ENCODE assay signal across 11 cellular contexts in the genomic region with DNA sequence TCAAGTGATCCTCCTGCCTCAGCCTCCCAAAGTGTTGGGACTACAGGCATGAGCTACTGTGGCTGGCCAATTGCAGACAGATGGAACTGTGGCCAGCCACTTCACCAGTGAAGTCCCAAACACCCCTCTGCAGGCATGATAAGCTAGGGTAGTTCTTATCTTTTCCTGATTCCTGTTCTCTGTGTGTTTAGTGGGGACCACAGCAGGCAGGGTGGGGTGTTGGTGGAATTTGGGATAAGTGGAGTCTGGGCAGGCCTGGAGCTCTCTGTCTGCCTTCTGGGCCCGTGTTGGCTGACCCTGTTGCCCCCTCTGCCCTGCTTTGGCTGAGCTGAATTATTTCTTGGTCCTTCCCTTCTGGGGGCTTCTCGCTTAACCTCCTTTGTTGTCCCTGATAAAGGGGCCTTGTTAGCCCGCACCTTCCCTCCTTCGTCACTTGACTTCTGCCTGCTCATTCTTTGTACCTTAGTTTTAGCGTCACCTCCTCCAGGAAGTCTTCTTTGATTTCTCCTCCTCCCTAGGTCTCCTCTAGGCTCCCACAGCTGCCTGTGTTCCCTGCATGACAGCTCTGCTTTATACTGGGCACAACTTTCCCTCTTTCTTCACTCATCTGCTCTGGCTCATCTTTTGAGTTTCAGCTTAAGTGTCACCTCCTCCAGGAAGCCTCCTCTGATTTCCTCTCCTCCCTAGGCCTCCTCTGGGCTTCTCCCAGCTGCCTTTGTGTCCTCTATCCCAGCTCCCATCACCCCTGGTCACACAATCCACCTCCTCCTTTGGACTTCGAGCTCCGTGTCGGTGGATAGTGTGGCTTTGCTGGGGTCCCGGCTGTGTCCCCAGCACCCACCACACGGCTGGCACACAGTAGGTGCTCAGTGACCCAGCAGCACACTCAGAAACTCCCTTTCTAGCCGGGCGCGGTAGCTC. TPM values are rescaled to one million over a fixed set of nuclear protein-coding genes. Genes with fewer than 3 reads are reported as not detected.
DNase-seq lines count a peak whose midpoint lies in the region; ATAC-seq and TF ChIP-seq lines count a peak whose summit lies in the region.
"Had no signal": no experiment of that assay in that cellular context is flagged by ENCODE, and none has a peak within 500 bp of the region (broad histone marks: within the 10 kb centered on the region; RNA-seq: fewer than 3 reads in every experiment).

No MANE protein-coding gene starts in this region.

- peaks cover 2 to 29% of the 10 kb centered on the region in 2 experiments; a peak in 2 of 4 replicates for H3K79me1 ChIP-seq in IMR-90 (ENCODE audit: low read depth in 1 of 2, low read length in 2 of 2)

- no peak overlapping the region for H3K4ac ChIP-seq in IMR-90 (ENCODE audit: low read depth, low read length)

- H2BK120ac ChIP-seq in IMR-90 (ENCODE audit: low read depth, low read length), result no peak overlapping the region

- no peak overlapping the region for H2BK5ac ChIP-seq in IMR-90 (ENCODE audit: low read depth, low read length, poor library complexity, severe bottlenecking)

- peak overlapping the region; percentile 86 for H3K27ac Mint-ChIP-seq in CD4-positive, alpha-beta T cell
- H3K27ac Mint-ChIP-seq in activated T-helper 2 cell treated with anti-CD3 and anti-CD28 coated beads, Interferon-gamma antibody, Interleukin-2, Interleukin-4, amounts not matched to agents 10 μg/mL and 5 μg/mL and 100 μg/mL, durations not matched to agents 14 hours and 24 hours and 36 hours, result peak overlapping the region; percentile 67
- H3K27ac Mint-ChIP-seq in natural killer cell, result peak overlapping the region; percentile 68 to 93

- no peak for ATAC-seq in CD4-positive, alpha-beta T cell (ENCODE audit: poor library complexity)
- no peak for ATAC-seq in IMR-90 (ENCODE audit: low read depth)
- ATAC-seq in natural killer cell, result no peak
- ATAC-seq in activated CD4-positive, CD25-positive, alpha-beta regulatory T cell treated with anti-CD3 and anti-CD28 coated beads, Interleukin-2, amount 50 U/mL, for 24 hours, result no peak
- ATAC-seq: gastrocnemius medialis had no signal

- in situ Hi-C loops in IMR-90 (cut with MboI; ENCODE audit: low sequenced_read_pairs), result no loop called here

- H2AK5ac ChIP-seq in IMR-90 (ENCODE audit: low read depth, low read length), result no peak overlapping the region

- no peak for DNase-seq in CD4-positive, alpha-beta T cell
- DNase-seq in IMR-90, result no peak
- no peak for DNase-seq in activated T-helper 2 cell treated with anti-CD3 and anti-CD28 coated beads, Interferon-gamma antibody, Interleukin-2, Interleukin-4, amounts not matched to agents 10 μg/mL and 5 μg/mL and 100 μg/mL, durations not matched to agents 14 hours and 24 hours and 36 hours (ENCODE audit: low spot score)
- no peak for DNase-seq in natural killer cell
- DNase-seq in stimulated activated CD4-positive, alpha-beta T cell treated with anti-CD3 and anti-CD28 coated beads, Interleukin-4, amount 100 ng/mL, for 4 hours, result no peak
- DNase-seq in ascending aorta (ENCODE audit: low spot score in 2 of 2), result no peak
- DNase-seq in NCI-H2029 (lab: John Stamatoyannopoulos, UW), result no peak
- DNase-seq: gastrocnemius medialis; stimulated activated CD4-positive, alpha-beta T cell treated with anti-CD3 and anti-CD28 coated beads, Interleukin-4, amount 100 ng/mL, for 24 hours had no signal

- H3K4me3 ChIP-seq in IMR-90 (ENCODE audit: insufficient read depth, low read depth, low read length) (no peak overlapping the region), ascending aorta (no peak overlapping the region)

- TF ChIP-seq POLR2A in IMR-90 (IDR thresholded peaks at IDR 0.05; ENCODE audit: low read depth, low read length), result no peak

- H3K23ac ChIP-seq in IMR-90 (ENCODE audit: low read depth, low read length), result no peak overlapping the region

- H3K14ac ChIP-seq in IMR-90 (replicated peaks; ENCODE audit: low read depth, low read length), result no peak overlapping the region

- H3K9me3 Mint-ChIP-seq in CD4-positive, alpha-beta T cell, result no peaks in the 10 kb centered on the region
- no peaks in the 10 kb centered on the region for H3K9me3 Mint-ChIP-seq in activated T-helper 2 cell treated with anti-CD3 and anti-CD28 coated beads, Interferon-gamma antibody, Interleukin-2, Interleukin-4, amounts not matched to agents 10 μg/mL and 5 μg/mL and 100 μg/mL, durations not matched to agents 14 hours and 24 hours and 36 hours
- H3K9me3 Mint-ChIP-seq in natural killer cell, result no peaks in the 10 kb centered on the region

- POLR2A ChIA-PET in CD4-positive, alpha-beta T cell (lab: Charles Lee), result interaction anchor here (0.8 to 4.1 kb wide), 6 partner anchors 10 to 283 kb away, joined by 3 to 19 read pairs (median 6); partner anchors contain the start of gene ZNF57
- POLR2A ChIA-PET in IMR-90 (lab: Charles Lee; ENCODE audit: unreplicated experiment), result no interaction called here

- no peaks in the 10 kb centered on the region for H3K9me3 ChIP-seq in CD4-positive, alpha-beta T cell (ENCODE audit: control insufficient read depth, low read length)
- H3K9me3 ChIP-seq in IMR-90 (ENCODE audit: control insufficient read depth, insufficient read depth, low read length), result no peaks in the 10 kb centered on the region
- H3K9me3 ChIP-seq in ascending aorta, result no peaks in the 10 kb centered on the region
- H3K9me3 ChIP-seq: gastrocnemius medialis, thoracic aorta had no signal

- no peak overlapping the region for H3K4me2 ChIP-seq in IMR-90 (ENCODE audit: low read depth, low read length)

- peaks cover 2% of the 10 kb centered on the region; the same call in 1 of the 2 replicates for H3K36me3 ChIP-seq in IMR-90 (ENCODE audit: control insufficient read depth, insufficient read depth, low read length)
- H3K36me3 ChIP-seq in ascending aorta, result no peaks in the 10 kb centered on the region
- H3K36me3 ChIP-seq: gastrocnemius medialis, thoracic aorta had no signal

- peak overlapping the region; percentile 54 for H3K27ac ChIP-seq in CD4-positive, alpha-beta T cell (ENCODE audit: low read depth, low read length)
- H3K27ac ChIP-seq in IMR-90 (ENCODE audit: insufficient read depth, low read length) (no peak overlapping the region), ascending aorta (no peak overlapping the region)

- H4K8ac ChIP-seq in IMR-90 (ENCODE audit: low read depth in 2 of 2, low read length in 2 of 2), result peak overlapping the region; percentile 91 to 97; a peak in 3 of 4 replicates

- no peak overlapping the region for H3K18ac ChIP-seq in IMR-90 (ENCODE audit: low read depth, low read length)

- peak overlapping the region; percentile 18 for H2AFZ ChIP-seq in IMR-90 (replicated peaks; ENCODE audit: low read length, poor library complexity)

- CTCF ChIA-PET in CD4-positive, alpha-beta T cell (lab: Charles Lee), result interaction anchor here (1.3 to 1.7 kb wide), 3 partner anchors 20 to 55 kb away, joined by 3 to 5 read pairs (median 3); no protein-coding TSS in a partner anchor
- CTCF ChIA-PET in IMR-90 (lab: Yijun Ruan, JAX), result no interaction called here

- H3K27me3 Mint-ChIP-seq in CD4-positive, alpha-beta T cell, result no peaks in the 10 kb centered on the region
- H3K27me3 Mint-ChIP-seq in activated T-helper 2 cell treated with anti-CD3 and anti-CD28 coated beads, Interferon-gamma antibody, Interleukin-2, Interleukin-4, amounts not matched to agents 10 μg/mL and 5 μg/mL and 100 μg/mL, durations not matched to agents 14 hours and 24 hours and 36 hours (ENCODE audit: low read depth), result no peaks in the 10 kb centered on the region
- no peaks in the 10 kb centered on the region for H3K27me3 Mint-ChIP-seq in natural killer cell (ENCODE audit: low read depth in 2 of 2)

- H3K4me1 ChIP-seq in IMR-90 (ENCODE audit: control insufficient read depth, insufficient read depth, low read length) (peaks cover 9% of the 10 kb centered on the region), ascending aorta (peaks cover 13 to 16% of the 10 kb centered on the region in 2 donors)

- no peak overlapping the region for H4K91ac ChIP-seq in IMR-90 (ENCODE audit: insufficient read depth, low read depth, low read length)

- no peaks in the 10 kb centered on the region for H3K27me3 ChIP-seq in CD4-positive, alpha-beta T cell (ENCODE audit: control insufficient read depth, insufficient read depth, low read length)
- no peaks in the 10 kb centered on the region for H3K27me3 ChIP-seq in IMR-90 (ENCODE audit: control insufficient read depth, insufficient read depth, low read length)
- no peaks in the 10 kb centered on the region for H3K27me3 ChIP-seq in ascending aorta
- H3K27me3 ChIP-seq: gastrocnemius medialis had no signal

- TF ChIP-seq RAD21 in IMR-90 (IDR thresholded peaks at IDR 0.05; ENCODE audit: low read length), result no peak

- H3K56ac ChIP-seq in IMR-90 (ENCODE audit: extremely low read depth, insufficient read depth, low read length), result no peak overlapping the region

- dilution Hi-C loops in IMR-90 (cut with HindIII; ENCODE audit: low sequenced_read_pairs, unreplicated experiment), result no loop called here

- TF ChIP-seq CTCF in CD4-positive, alpha-beta T cell (IDR thresholded peaks at IDR 0.05), result no peak
- no peak for TF ChIP-seq CTCF in IMR-90 (conservative IDR thresholded peaks at IDR 0.05; ENCODE audit: low read depth, low read length)
- no peak for TF ChIP-seq CTCF in natural killer cell (IDR thresholded peaks at IDR 0.05)
- TF ChIP-seq CTCF in ascending aorta (IDR thresholded peaks at IDR 0.05), result no peak

- no peak overlapping the region for H3K9ac ChIP-seq in IMR-90 (ENCODE audit: low read depth, low read length)

- H2BK15ac ChIP-seq in IMR-90 (ENCODE audit: low read depth, low read length), result no peak overlapping the region

- intact Hi-C loops in CD4-positive, alpha-beta T cell (cut with DNase I, micrococcal nuclease), result loop anchor here in 1 of 2 experiments (5.0 to 10.0 kb wide), 2 partner anchors 127 to 251 kb away; no protein-coding TSS in a partner anchor
- intact Hi-C loops in IMR-90 (cut with micrococcal nuclease), result no loop called here
- intact Hi-C loops in activated T-helper 2 cell treated with anti-CD3 and anti-CD28 coated beads, Interferon-gamma antibody, Interleukin-2, Interleukin-4, amounts not matched to agents 10 μg/mL and 5 μg/mL and 100 μg/mL, durations not matched to agents 14 hours and 24 hours and 36 hours (cut with micrococcal nuclease), result no loop called here
- intact Hi-C loops in natural killer cell (cut with micrococcal nuclease), result loop anchor here (10.0 kb wide), 2 partner anchors 229 to 251 kb away; no protein-coding TSS in a partner anchor
- intact Hi-C loops in ascending aorta (cut with DNase I), result no loop called here

- no peak overlapping the region for H2BK20ac ChIP-seq in IMR-90 (ENCODE audit: low read depth, low read length)

- H3K36me3 Mint-ChIP-seq in CD4-positive, alpha-beta T cell (ENCODE audit: low read depth), result peaks cover 60% of the 10 kb centered on the region
- peaks cover 58% of the 10 kb centered on the region for H3K36me3 Mint-ChIP-seq in activated T-helper 2 cell treated with anti-CD3 and anti-CD28 coated beads, Interferon-gamma antibody, Interleukin-2, Interleukin-4, amounts not matched to agents 10 μg/mL and 5 μg/mL and 100 μg/mL, durations not matched to agents 14 hours and 24 hours and 36 hours (ENCODE audit: low read depth)
- no peaks in the 10 kb centered on the region for H3K36me3 Mint-ChIP-seq in natural killer cell

- peaks cover 20% of the 10 kb centered on the region for H4K20me1 ChIP-seq in IMR-90 (ENCODE audit: insufficient read depth, low read length)

- 90% methylated on average over 8 of the region's 13 CpGs; no CpG with 5 or more reads in 1 of the 2 experiments for WGBS in IMR-90 (ENCODE audit: extremely low coverage in 2 of 2, insufficient read length in 1 of 2), 2 experiments

- H3K4me1 Mint-ChIP-seq in CD4-positive, alpha-beta T cell (ENCODE audit: low read depth), result peaks cover 61% of the 10 kb centered on the region
- H3K4me1 Mint-ChIP-seq in activated T-helper 2 cell treated with anti-CD3 and anti-CD28 coated beads, Interferon-gamma antibody, Interleukin-2, Interleukin-4, amounts not matched to agents 10 μg/mL and 5 μg/mL and 100 μg/mL, durations not matched to agents 14 hours and 24 hours and 36 hours (ENCODE audit: low read depth), result peaks cover 35% of the 10 kb centered on the region
- H3K4me1 Mint-ChIP-seq in natural killer cell, result peaks cover 48 to 75% of the 10 kb centered on the region in 2 donors

- H3K9me1 ChIP-seq in IMR-90 (ENCODE audit: insufficient read depth, low read length), result peaks cover 3% of the 10 kb centered on the region; the same call in 1 of the 2 replicates

- no TSS peak for BruUV-seq in IMR-90 (replicated peaks; lab: Mats Ljungman, UMichigan)

- H4K5ac ChIP-seq in IMR-90 (ENCODE audit: low read depth, low read length), result peak overlapping the region; percentile 86; the same call in 1 of the 2 replicates

- peak overlapping the region; percentile 93 for H3K4me3 Mint-ChIP-seq in CD4-positive, alpha-beta T cell
- peak overlapping the region; percentile 87 for H3K4me3 Mint-ChIP-seq in activated T-helper 2 cell treated with anti-CD3 and anti-CD28 coated beads, Interferon-gamma antibody, Interleukin-2, Interleukin-4, amounts not matched to agents 10 μg/mL and 5 μg/mL and 100 μg/mL, durations not matched to agents 14 hours and 24 hours and 36 hours (ENCODE audit: low read depth)
- H3K4me3 Mint-ChIP-seq in natural killer cell, result peak overlapping the region; percentile 65

- H2AK9ac ChIP-seq in IMR-90 (replicated peaks; ENCODE audit: low read depth, low read length, poor library complexity), result no peak overlapping the region

RNA-seq across cellular contexts. Expression of gene NCLN, which starts 1.7 kb away (rescaled TPM):
- 10 to 100 TPM; 49.6 to 51.9 TPM for total RNA-seq in CD4-positive, alpha-beta T cell
- 32.8 and 35.6 TPM in 2 replicates for total RNA-seq in IMR-90 (2012; rRNA removed)
- 90.8 and 95.4 TPM in 2 replicates for polyA plus RNA-seq in IMR-90 (2012; rRNA removed)
- 81.8 and 106 TPM in 2 replicates for polyA plus RNA-seq in IMR-90 (2012; cell fraction: cytosol; rRNA removed)
- 68.5 and 190 TPM in 2 replicates for polyA plus RNA-seq in IMR-90 (2012; cell fraction: nucleus; rRNA removed; ENCODE audit: low replicate concordance)
- total RNA-seq in activated T-helper 2 cell treated with anti-CD3 and anti-CD28 coated beads, Interferon-gamma antibody, Interleukin-2, Interleukin-4, amounts not matched to agents 10 μg/mL and 5 μg/mL and 100 μg/mL, durations not matched to agents 14 hours and 24 hours and 36 hours, result 86.3 and 88.1 TPM in 2 replicates
- 10 to 100 TPM; 39.6 to 61.4 (median 49.0) TPM for total RNA-seq in natural killer cell
- total RNA-seq in ascending aorta, result 118 TPM

RNA-seq across cellular contexts. Expression of gene S1PR4, which starts 5.4 kb away (rescaled TPM):
- 10 to 100 TPM; 70.2 to 73.7 TPM for total RNA-seq in CD4-positive, alpha-beta T cell
- not detected in 2 replicates for total RNA-seq in IMR-90 (2012; rRNA removed)
- polyA plus RNA-seq in IMR-90 (2012; rRNA removed), result not detected in 2 replicates
- not detected in 2 replicates for polyA plus RNA-seq in IMR-90 (2012; cell fraction: cytosol; rRNA removed)
- 0.05 TPM in 1 of 2 replicates, not detected in the other for polyA plus RNA-seq in IMR-90 (2012; cell fraction: nucleus; rRNA removed; ENCODE audit: low replicate concordance)
- 48.5 and 48.9 TPM in 2 replicates for total RNA-seq in activated T-helper 2 cell treated with anti-CD3 and anti-CD28 coated beads, Interferon-gamma antibody, Interleukin-2, Interleukin-4, amounts not matched to agents 10 μg/mL and 5 μg/mL and 100 μg/mL, durations not matched to agents 14 hours and 24 hours and 36 hours
- 10 to 100 TPM; 37.1 to 60.4 (median 51.7) TPM for total RNA-seq in natural killer cell
- 4.9 TPM for total RNA-seq in ascending aorta

RNA-seq across cellular contexts. Expression of gene CELF5, which starts 40.5 kb away (rescaled TPM):
- total RNA-seq in CD4-positive, alpha-beta T cell, result under 1 TPM; 0.36 TPM
- total RNA-seq in IMR-90 (2012; rRNA removed), result not detected in 2 replicates
- polyA plus RNA-seq in IMR-90 (2012; rRNA removed), result 0.02 TPM in 1 of 2 replicates, not detected in the other
- 0.05 TPM in 1 of 2 replicates, not detected in the other for polyA plus RNA-seq in IMR-90 (2012; cell fraction: cytosol; rRNA removed)
- 0.24 and 0.29 TPM in 2 replicates for polyA plus RNA-seq in IMR-90 (2012; cell fraction: nucleus; rRNA removed; ENCODE audit: low replicate concordance)
- total RNA-seq in activated T-helper 2 cell treated with anti-CD3 and anti-CD28 coated beads, Interferon-gamma antibody, Interleukin-2, Interleukin-4, amounts not matched to agents 10 μg/mL and 5 μg/mL and 100 μg/mL, durations not matched to agents 14 hours and 24 hours and 36 hours, result 0.16 and 0.18 TPM in 2 replicates
- under 1 TPM in 2 of 3 donors, not detected in 1; 0.41 to 0.83 TPM for total RNA-seq in natural killer cell
- not detected for total RNA-seq in ascending aorta
- total RNA-seq: gastrocnemius medialis, thoracic aorta had no signal

RNA-seq across cellular contexts. Expression of gene GNA15, which starts 48.1 kb away (rescaled TPM):
- 10 to 100 TPM; 12.1 to 14.9 TPM for total RNA-seq in CD4-positive, alpha-beta T cell
- total RNA-seq in IMR-90 (2012; rRNA removed) (0.18 and 0.28 TPM in 2 replicates), natural killer cell (10 to 100 TPM in 1 of 3 donors, 1 to 10 TPM in 2; 3.9 to 10.4 (median 8.4) TPM), ascending aorta (7.1 TPM)
- 0.04 TPM in 1 of 2 replicates, not detected in the other for polyA plus RNA-seq in IMR-90 (2012; rRNA removed)
- 0.04 TPM in 1 of 2 replicates, not detected in the other for polyA plus RNA-seq in IMR-90 (2012; cell fraction: cytosol; rRNA removed)
- polyA plus RNA-seq in IMR-90 (2012; cell fraction: nucleus; rRNA removed; ENCODE audit: low replicate concordance), result 0.33 and 0.40 TPM in 2 replicates
- 174 and 176 TPM in 2 replicates for total RNA-seq in activated T-helper 2 cell treated with anti-CD3 and anti-CD28 coated beads, Interferon-gamma antibody, Interleukin-2, Interleukin-4, amounts not matched to agents 10 μg/mL and 5 μg/mL and 100 μg/mL, durations not matched to agents 14 hours and 24 hours and 36 hours
